Comparison of ENCODE assay signal across 19 cellular contexts in the genomic region with DNA sequence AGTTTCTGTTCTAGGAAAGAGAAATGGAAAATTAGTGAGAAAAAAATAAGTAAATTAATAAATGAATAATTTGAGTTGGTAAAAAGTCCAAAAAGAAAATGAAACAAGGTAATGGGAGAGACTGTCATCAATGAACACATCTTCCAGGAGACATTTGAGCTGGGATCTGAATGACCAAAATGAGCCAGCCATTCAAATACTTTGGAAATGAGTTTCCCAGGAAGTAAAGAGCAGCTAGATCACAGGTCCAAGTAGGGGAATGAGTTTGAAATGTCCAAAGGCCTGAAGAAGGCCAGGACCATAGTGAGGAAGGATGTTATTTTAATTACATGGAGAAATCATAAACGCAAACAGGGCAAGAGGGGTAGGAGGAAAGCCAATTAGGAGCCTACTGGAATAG. TPM values are rescaled to one million over a fixed set of nuclear protein-coding genes. Genes with fewer than 3 reads are reported as not detected.
DNase-seq lines count a peak whose midpoint lies in the region; ATAC-seq and TF ChIP-seq lines count a peak whose summit lies in the region.
"Had no signal": no experiment of that assay in that cellular context is flagged by ENCODE, and none has a peak within 500 bp of the region (broad histone marks: within the 10 kb centered on the region; RNA-seq: fewer than 3 reads in every experiment).

No MANE protein-coding gene starts in this region.

- TF ChIP-seq CTCF in HFFc6 (IDR thresholded peaks at IDR 0.05), result no peak

- no peak overlapping the region for H3K4me3 Mint-ChIP-seq in HFFc6
- no peak overlapping the region for H3K4me3 Mint-ChIP-seq in activated T-helper 17 cell treated with anti-CD3 and anti-CD28 coated beads, Interleukin-2, amount 50 U/mL, for 72 hours
- H3K4me3 Mint-ChIP-seq in memory B cell, result no peak overlapping the region

- H3K27ac Mint-ChIP-seq in HFFc6, result peak overlapping the region; percentile 56
- peak overlapping the region; percentile 14 for H3K27ac Mint-ChIP-seq in activated T-helper 17 cell treated with anti-CD3 and anti-CD28 coated beads, Interleukin-2, amount 50 U/mL, for 72 hours
- H3K27ac Mint-ChIP-seq in memory B cell, result peak overlapping the region; percentile 51

- H3K4me1 Mint-ChIP-seq in HFFc6 (ENCODE audit: low read depth) (peaks cover 43% of the 10 kb centered on the region), memory B cell (peaks cover 4% of the 10 kb centered on the region)
- peaks cover 4% of the 10 kb centered on the region for H3K4me1 Mint-ChIP-seq in activated T-helper 17 cell treated with anti-CD3 and anti-CD28 coated beads, Interleukin-2, amount 50 U/mL, for 72 hours

- H3K9me3 Mint-ChIP-seq in HFFc6, result no peaks in the 10 kb centered on the region
- H3K9me3 Mint-ChIP-seq in activated T-helper 17 cell treated with anti-CD3 and anti-CD28 coated beads, Interleukin-2, amount 50 U/mL, for 72 hours, result no peaks in the 10 kb centered on the region
- no peaks in the 10 kb centered on the region for H3K9me3 Mint-ChIP-seq in memory B cell

- H3K27me3 Mint-ChIP-seq in HFFc6 (ENCODE audit: insufficient read depth), result no peaks in the 10 kb centered on the region; the same call in none of the 2 replicates
- H3K27me3 Mint-ChIP-seq in activated T-helper 17 cell treated with anti-CD3 and anti-CD28 coated beads, Interleukin-2, amount 50 U/mL, for 72 hours, result no peaks in the 10 kb centered on the region
- no peaks in the 10 kb centered on the region for H3K27me3 Mint-ChIP-seq in memory B cell

- H3K36me3 Mint-ChIP-seq in HFFc6 (ENCODE audit: low read depth) (0 out of 2 replicates have a peak, but pooled peaks cover 5% of the 10 kb centered on the region), memory B cell (no peaks in the 10 kb centered on the region)
- H3K36me3 Mint-ChIP-seq in activated T-helper 17 cell treated with anti-CD3 and anti-CD28 coated beads, Interleukin-2, amount 50 U/mL, for 72 hours (ENCODE audit: low read depth), result no peaks in the 10 kb centered on the region

- no peak for ATAC-seq in activated T-helper 17 cell treated with anti-CD3 and anti-CD28 coated beads, Interleukin-2, amount 50 U/mL, for 72 hours (replicated peaks)
- ATAC-seq in memory B cell (ENCODE audit: low read depth) (no peak), HG03354 (IDR thresholded peaks at IDR 0.05; ENCODE audit: poor library complexity, severe bottlenecking, unreplicated experiment) (no peak)
- ATAC-seq: Panc1 had no signal

- DNase-seq in EH (ENCODE audit: low read depth), result peak; percentile 69
- peak; percentile 12 for DNase-seq in HFFc6
- DNase-seq in memory B cell (ENCODE audit: low spot score in 2 of 2), result no peak
- DNase-seq in NCI-H510A (lab: John Stamatoyannopoulos, UW), result no peak
- DNase-seq in activated naive CD4-positive, alpha-beta T cell treated with anti-CD3 and anti-CD28 coated beads, Interleukin-2, amount 50 U/mL, for 16 hours, result no peak
- no peak for DNase-seq in NCI-H2107 (lab: John Stamatoyannopoulos, UW)
- DNase-seq: AML-193, GOT3, MG63, NCI-H1048, NCI-H1436, NCI-H2029, NCI-H2171 treated with DMSO at 0.1 percent for 48 hours, NCI-H446, SJCRH30 had no signal

RNA-seq across cellular contexts. Expression of a gene that starts 6.6 kb away (rescaled TPM):
- total RNA-seq in HFFc6 (2021; fragmentation: NEBNext Ultra II Directional; extraction: Animal tissue kit (Norgen Biotek cat#: 25700)), result under 1 TPM; 0.05 to 0.41 (median 0.23) TPM
- not detected for total RNA-seq in activated T-helper 17 cell treated with anti-CD3 and anti-CD28 coated beads, Interleukin-2, amount 50 U/mL, for 72 hours
- total RNA-seq: G401 had no signal

Comparison
In these comparisons a context has a peak if more than half of its experiments do, and no peak if none do; other contexts are left out.
1. DNase-seq: peak in EH (single experiment) and HFFc6 (single experiment); none in memory B cell (0 of 2), NCI-H510A (single experiment), activated naive CD4-positive, alpha-beta T cell treated with anti-CD3 and anti-CD28 coated beads, Interleukin-2, amount 50 U/mL, for 16 hours (single experiment) and NCI-H2107 (single experiment).
2. Peak in every context shown above with its lines, with median percentiles within 50 percentile points of each other: H3K27ac Mint-ChIP-seq.